In genomic region chr9:2465921-2466460, GRCh38 we compare ENCODE assay signal across 1 cellular context.
TF ChIP-seq lines count a peak whose summit lies in the region.

No MANE protein-coding gene starts in this region.

TF ChIP-seq in liver, 16 proteins besides CTCF, POLR2A, EP300 and RAD21 (continued from another document):
- peak; percentile 36 for TF ChIP-seq FOXA2 (IDR thresholded peaks at IDR 0.05)
TF ChIP-seq in liver: peak in this region for 10.
